In genomic region chr4:140186651-140187315, GRCh38 we compare ENCODE assay signal across 12 cellular contexts. TPM values are rescaled to one million over a fixed set of nuclear protein-coding genes. Genes with fewer than 3 reads are reported as not detected.
A peak's percentile ranks its signal among the peaks of the same experiment; 100 is the strongest.
DNase-seq lines count a peak whose midpoint lies in the region; ATAC-seq and TF ChIP-seq lines count a peak whose summit lies in the region.
"Had no signal": no experiment of that assay in that cellular context is flagged by ENCODE, and none has a peak within 500 bp of the region (broad histone marks: within the 10 kb centered on the region; RNA-seq: fewer than 3 reads in every experiment).

No MANE protein-coding gene starts in this region.

- H3K4me1 ChIP-seq in sigmoid colon (peaks cover 0 to 34% (median 28%) of the 10 kb centered on the region in 4 donors), endodermal cell (ENCODE audit: control insufficient read depth, insufficient read depth, low read length) (no peaks in the 10 kb centered on the region)

- no peaks in the 10 kb centered on the region for H3K27me3 Mint-ChIP-seq in endodermal cell (ENCODE audit: insufficient read depth)

- TF ChIP-seq POLR2A in sigmoid colon (IDR thresholded peaks at IDR 0.05) = no peak

- no peaks in the 10 kb centered on the region for H3K36me3 ChIP-seq in sigmoid colon
- H3K36me3 ChIP-seq in endodermal cell (ENCODE audit: control insufficient read depth, insufficient read depth, low read length) = no peaks in the 10 kb centered on the region

- WGBS in sigmoid colon, 2 donors = 46 to 77% methylated on average over 9 of the region's 9 CpGs
- 92 to 95% methylated on average over 5 to 9 of the region's 9 CpGs for WGBS in endodermal cell (ENCODE audit: insufficient coverage in 1 of 2, insufficient read length in 1 of 2), 2 experiments

- H3K9me3 Mint-ChIP-seq in endodermal cell = no peaks in the 10 kb centered on the region
- H3K9me3 Mint-ChIP-seq: natural killer cell treated with Interleukin-12 subunit alpha and Interleukin-12 subunit beta and Interleukin-15 and Interleukin-18, amount 100 ng/mL, for 72 hours had no signal

- H3K9me3 ChIP-seq in sigmoid colon = no peaks in the 10 kb centered on the region
- H3K9me3 ChIP-seq in endodermal cell (ENCODE audit: control insufficient read depth, low read length) = no peaks in the 10 kb centered on the region

- intact Hi-C loops in sigmoid colon (cut with DNase I) = loop anchor here (5.0 kb wide), 1 partner anchor 46 kb away; no protein-coding TSS in a partner anchor

- TF ChIP-seq CTCF in sigmoid colon (IDR thresholded peaks at IDR 0.05) = no peak
- no peak for TF ChIP-seq CTCF in endodermal cell (conservative IDR thresholded peaks at IDR 0.05)

- no peak overlapping the region for H3K9ac ChIP-seq in endodermal cell (ENCODE audit: extremely low read depth, low read length, poor library complexity, severe bottlenecking)

- H3K27ac ChIP-seq in sigmoid colon = peak overlapping the region in 3 of 4 donors; percentile 23 to 70 (median 68)
- H3K27ac ChIP-seq in endodermal cell (ENCODE audit: low read depth, low read length) = no peak overlapping the region

- no peak overlapping the region for H3K4me3 ChIP-seq in sigmoid colon
- no peak overlapping the region for H3K4me3 ChIP-seq in endodermal cell (ENCODE audit: low read length)

- H3K27ac Mint-ChIP-seq in endodermal cell = no peak overlapping the region
- H3K27ac Mint-ChIP-seq: natural killer cell treated with Interleukin-12 subunit alpha and Interleukin-12 subunit beta and Interleukin-15 and Interleukin-18, amount 100 ng/mL, for 72 hours had no signal

- TF ChIP-seq EP300 in sigmoid colon (IDR thresholded peaks at IDR 0.05) = no peak

- peak; percentile 22 for DNase-seq in GM04504 (ENCODE audit: low read depth)
- peak; percentile 50 for DNase-seq in RKO (ENCODE audit: low spot score)
- peak; percentile 30 for DNase-seq in fibroblast of gingiva (ENCODE audit: low read depth)
- peak; percentile 80 for DNase-seq in sigmoid colon
- no peak for DNase-seq in endodermal cell
- DNase-seq in stimulated activated naive CD8-positive, alpha-beta T cell treated with anti-CD3 and anti-CD28 coated beads, Interleukin-15, Interleukin-2, amounts not matched to agents 100 U/mL and 50 U/mL, for 24 hours = no peak
- DNase-seq: activated effector memory CD4-positive, alpha-beta T cell treated with anti-CD3 and anti-CD28 coated beads, Interleukin-2, amount 50 U/mL, for 16 hours; NCI-H2029 treated with DMSO at 0.1 percent for 48 hours; T-helper 2 cell had no signal

- ATAC-seq in GM21390 (IDR thresholded peaks at IDR 0.05; ENCODE audit: unreplicated experiment) (no peak), GM18517 (IDR thresholded peaks at IDR 0.05; ENCODE audit: unreplicated experiment) (no peak)
- ATAC-seq in stimulated activated naive CD8-positive, alpha-beta T cell treated with anti-CD3 and anti-CD28 coated beads, Interleukin-15, Interleukin-2, amounts not matched to agents 100 U/mL and 50 U/mL, for 24 hours = no peak
- ATAC-seq: natural killer cell treated with Interleukin-12 subunit alpha and Interleukin-12 subunit beta and Interleukin-15 and Interleukin-18, amount 100 ng/mL, for 72 hours had no signal

- peaks cover 6% of the 10 kb centered on the region for H3K4me1 Mint-ChIP-seq in endodermal cell

- no peak overlapping the region for H3K4me3 Mint-ChIP-seq in endodermal cell
- H3K4me3 Mint-ChIP-seq: natural killer cell treated with Interleukin-12 subunit alpha and Interleukin-12 subunit beta and Interleukin-15 and Interleukin-18, amount 100 ng/mL, for 72 hours had no signal

- no peaks in the 10 kb centered on the region for H3K36me3 Mint-ChIP-seq in endodermal cell (ENCODE audit: low read depth)
- H3K36me3 Mint-ChIP-seq: natural killer cell treated with Interleukin-12 subunit alpha and Interleukin-12 subunit beta and Interleukin-15 and Interleukin-18, amount 100 ng/mL, for 72 hours had no signal

- H3K27me3 ChIP-seq in sigmoid colon (no peaks in the 10 kb centered on the region), endodermal cell (ENCODE audit: control insufficient read depth, insufficient read depth, low read length, poor library complexity, severe bottlenecking) (no peaks in the 10 kb centered on the region)

RNA-seq across cellular contexts. Expression of gene MAML3, which starts 32.8 kb away (rescaled TPM):
- total RNA-seq in sigmoid colon (10 to 100 TPM in 1 of 4 donors, 1 to 10 TPM in 3; 5.0 to 16.3 (median 7.6) TPM), endodermal cell (10 to 100 TPM; 29.2 to 32.2 TPM)
- 1 to 10 TPM; 3.5 to 5.4 (median 4.2) TPM for polyA plus RNA-seq in sigmoid colon
- polyA plus RNA-seq in endodermal cell (2013, experiment 1 of 2) = 16.8 TPM
- 15.4 TPM for polyA plus RNA-seq in endodermal cell (2013, experiment 2 of 2)

Comparison
In these comparisons a context has a peak if more than half of its experiments do, and no peak if none do; other contexts are left out.
1. DNase-seq: peak in GM04504 (single experiment), RKO (single experiment), fibroblast of gingiva (single experiment) and sigmoid colon (single experiment); none in endodermal cell (single experiment) and stimulated activated naive CD8-positive, alpha-beta T cell treated with anti-CD3 and anti-CD28 coated beads, Interleukin-15, Interleukin-2, amounts not matched to agents 100 U/mL and 50 U/mL, for 24 hours (single experiment).